ENCODE assay signal across 1 cellular context in the genomic region with DNA sequence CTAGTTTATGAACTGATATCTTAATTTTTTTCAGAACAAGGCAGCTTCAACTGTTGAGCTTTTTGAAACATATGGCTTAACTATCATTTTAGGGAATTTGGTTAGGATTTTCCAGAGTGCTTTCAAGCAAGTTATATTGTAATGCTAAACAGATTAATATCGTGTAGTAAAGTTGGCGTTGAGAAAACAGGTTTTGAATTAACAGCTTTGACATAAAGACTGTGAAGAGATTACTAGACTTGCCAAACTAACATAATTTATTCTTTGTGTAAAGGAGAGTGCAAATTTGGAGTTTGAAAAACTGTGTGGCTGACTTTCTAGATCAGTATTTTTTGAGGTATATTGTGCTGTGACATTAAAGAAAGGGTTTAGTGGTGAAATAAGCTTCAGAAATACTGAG.
TF ChIP-seq lines count a peak whose summit lies in the region.

No MANE protein-coding gene starts in this region.

TF ChIP-seq in GM23338, 12 proteins besides CTCF, POLR2A, EP300 and RAD21:
- TF ChIP-seq, protein P1, sequence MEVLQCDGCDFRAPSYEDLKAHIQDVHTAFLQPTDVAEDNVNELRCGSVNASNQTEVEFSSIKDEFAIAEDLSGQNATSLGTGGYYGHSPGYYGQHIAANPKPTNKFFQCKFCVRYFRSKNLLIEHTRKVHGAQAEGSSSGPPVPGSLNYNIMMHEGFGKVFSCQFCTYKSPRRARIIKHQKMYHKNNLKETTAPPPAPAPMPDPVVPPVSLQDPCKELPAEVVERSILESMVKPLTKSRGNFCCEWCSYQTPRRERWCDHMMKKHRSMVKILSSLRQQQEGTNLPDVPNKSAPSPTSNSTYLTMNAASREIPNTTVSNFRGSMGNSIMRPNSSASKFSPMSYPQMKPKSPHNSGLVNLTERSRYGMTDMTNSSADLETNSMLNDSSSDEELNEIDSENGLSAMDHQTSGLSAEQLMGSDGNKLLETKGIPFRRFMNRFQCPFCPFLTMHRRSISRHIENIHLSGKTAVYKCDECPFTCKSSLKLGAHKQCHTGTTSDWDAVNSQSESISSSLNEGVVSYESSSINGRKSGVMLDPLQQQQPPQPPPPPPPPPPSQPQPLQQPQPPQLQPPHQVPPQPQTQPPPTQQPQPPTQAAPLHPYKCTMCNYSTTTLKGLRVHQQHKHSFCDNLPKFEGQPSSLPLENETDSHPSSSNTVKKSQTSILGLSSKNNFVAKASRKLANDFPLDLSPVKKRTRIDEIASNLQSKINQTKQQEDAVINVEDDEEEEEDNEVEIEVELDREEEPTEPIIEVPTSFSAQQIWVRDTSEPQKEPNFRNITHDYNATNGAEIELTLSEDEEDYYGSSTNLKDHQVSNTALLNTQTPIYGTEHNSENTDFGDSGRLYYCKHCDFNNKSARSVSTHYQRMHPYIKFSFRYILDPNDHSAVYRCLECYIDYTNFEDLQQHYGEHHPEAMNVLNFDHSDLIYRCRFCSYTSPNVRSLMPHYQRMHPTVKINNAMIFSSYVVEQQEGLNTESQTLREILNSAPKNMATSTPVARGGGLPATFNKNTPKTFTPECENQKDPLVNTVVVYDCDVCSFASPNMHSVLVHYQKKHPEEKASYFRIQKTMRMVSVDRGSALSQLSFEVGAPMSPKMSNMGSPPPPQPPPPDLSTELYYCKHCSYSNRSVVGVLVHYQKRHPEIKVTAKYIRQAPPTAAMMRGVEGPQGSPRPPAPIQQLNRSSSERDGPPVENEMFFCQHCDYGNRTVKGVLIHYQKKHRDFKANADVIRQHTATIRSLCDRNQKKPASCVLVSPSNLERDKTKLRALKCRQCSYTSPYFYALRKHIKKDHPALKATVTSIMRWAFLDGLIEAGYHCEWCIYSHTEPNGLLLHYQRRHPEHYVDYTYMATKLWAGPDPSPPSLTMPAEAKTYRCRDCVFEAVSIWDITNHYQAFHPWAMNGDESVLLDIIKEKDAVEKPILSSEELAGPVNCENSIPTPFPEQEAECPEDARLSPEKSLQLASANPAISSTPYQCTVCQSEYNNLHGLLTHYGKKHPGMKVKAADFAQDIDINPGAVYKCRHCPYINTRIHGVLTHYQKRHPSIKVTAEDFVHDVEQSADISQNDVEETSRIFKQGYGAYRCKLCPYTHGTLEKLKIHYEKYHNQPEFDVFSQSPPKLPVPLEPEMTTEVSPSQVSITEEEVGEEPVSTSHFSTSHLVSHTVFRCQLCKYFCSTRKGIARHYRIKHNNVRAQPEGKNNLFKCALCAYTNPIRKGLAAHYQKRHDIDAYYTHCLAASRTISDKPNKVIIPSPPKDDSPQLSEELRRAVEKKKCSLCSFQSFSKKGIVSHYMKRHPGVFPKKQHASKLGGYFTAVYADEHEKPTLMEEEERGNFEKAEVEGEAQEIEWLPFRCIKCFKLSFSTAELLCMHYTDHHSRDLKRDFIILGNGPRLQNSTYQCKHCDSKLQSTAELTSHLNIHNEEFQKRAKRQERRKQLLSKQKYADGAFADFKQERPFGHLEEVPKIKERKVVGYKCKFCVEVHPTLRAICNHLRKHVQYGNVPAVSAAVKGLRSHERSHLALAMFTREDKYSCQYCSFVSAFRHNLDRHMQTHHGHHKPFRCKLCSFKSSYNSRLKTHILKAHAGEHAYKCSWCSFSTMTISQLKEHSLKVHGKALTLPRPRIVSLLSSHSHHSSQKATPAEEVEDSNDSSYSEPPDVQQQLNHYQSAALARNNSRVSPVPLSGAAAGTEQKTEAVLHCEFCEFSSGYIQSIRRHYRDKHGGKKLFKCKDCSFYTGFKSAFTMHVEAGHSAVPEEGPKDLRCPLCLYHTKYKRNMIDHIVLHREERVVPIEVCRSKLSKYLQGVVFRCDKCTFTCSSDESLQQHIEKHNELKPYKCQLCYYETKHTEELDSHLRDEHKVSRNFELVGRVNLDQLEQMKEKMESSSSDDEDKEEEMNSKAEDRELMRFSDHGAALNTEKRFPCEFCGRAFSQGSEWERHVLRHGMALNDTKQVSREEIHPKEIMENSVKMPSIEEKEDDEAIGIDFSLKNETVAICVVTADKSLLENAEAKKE (CRISPR knock-in tag; IDR thresholded peaks at IDR 0.05): no peak
- TF ChIP-seq NANOG (IDR thresholded peaks at IDR 0.05; ENCODE audit: borderline replicate concordance) (no peak), JUNB (IDR thresholded peaks at IDR 0.05; ENCODE audit: unreplicated experiment) (no peak), ZNF331 (CRISPR knock-in tag; IDR thresholded peaks at IDR 0.05; ENCODE audit: low read depth) (no peak), ZNF114 (CRISPR knock-in tag; IDR thresholded peaks at IDR 0.05) (no peak), STAT1 (IDR thresholded peaks at IDR 0.05; ENCODE audit: unreplicated experiment) (no peak), POLR2AphosphoS5 (IDR thresholded peaks at IDR 0.05; ENCODE audit: low read depth) (no peak), EZH2 (IDR thresholded peaks at IDR 0.05; ENCODE audit: low read depth, unreplicated experiment) (no peak), EZH2phosphoT487 (IDR thresholded peaks at IDR 0.05; ENCODE audit: unreplicated experiment) (no peak), CREB1 (CRISPR knock-in tag; IDR thresholded peaks at IDR 0.05; ENCODE audit: low read depth) (no peak)
- TF ChIP-seq, protein P2, sequence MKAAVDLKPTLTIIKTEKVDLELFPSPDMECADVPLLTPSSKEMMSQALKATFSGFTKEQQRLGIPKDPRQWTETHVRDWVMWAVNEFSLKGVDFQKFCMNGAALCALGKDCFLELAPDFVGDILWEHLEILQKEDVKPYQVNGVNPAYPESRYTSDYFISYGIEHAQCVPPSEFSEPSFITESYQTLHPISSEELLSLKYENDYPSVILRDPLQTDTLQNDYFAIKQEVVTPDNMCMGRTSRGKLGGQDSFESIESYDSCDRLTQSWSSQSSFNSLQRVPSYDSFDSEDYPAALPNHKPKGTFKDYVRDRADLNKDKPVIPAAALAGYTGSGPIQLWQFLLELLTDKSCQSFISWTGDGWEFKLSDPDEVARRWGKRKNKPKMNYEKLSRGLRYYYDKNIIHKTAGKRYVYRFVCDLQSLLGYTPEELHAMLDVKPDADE (IDR thresholded peaks at IDR 0.05): no peak
- TF ChIP-seq, protein P3, sequence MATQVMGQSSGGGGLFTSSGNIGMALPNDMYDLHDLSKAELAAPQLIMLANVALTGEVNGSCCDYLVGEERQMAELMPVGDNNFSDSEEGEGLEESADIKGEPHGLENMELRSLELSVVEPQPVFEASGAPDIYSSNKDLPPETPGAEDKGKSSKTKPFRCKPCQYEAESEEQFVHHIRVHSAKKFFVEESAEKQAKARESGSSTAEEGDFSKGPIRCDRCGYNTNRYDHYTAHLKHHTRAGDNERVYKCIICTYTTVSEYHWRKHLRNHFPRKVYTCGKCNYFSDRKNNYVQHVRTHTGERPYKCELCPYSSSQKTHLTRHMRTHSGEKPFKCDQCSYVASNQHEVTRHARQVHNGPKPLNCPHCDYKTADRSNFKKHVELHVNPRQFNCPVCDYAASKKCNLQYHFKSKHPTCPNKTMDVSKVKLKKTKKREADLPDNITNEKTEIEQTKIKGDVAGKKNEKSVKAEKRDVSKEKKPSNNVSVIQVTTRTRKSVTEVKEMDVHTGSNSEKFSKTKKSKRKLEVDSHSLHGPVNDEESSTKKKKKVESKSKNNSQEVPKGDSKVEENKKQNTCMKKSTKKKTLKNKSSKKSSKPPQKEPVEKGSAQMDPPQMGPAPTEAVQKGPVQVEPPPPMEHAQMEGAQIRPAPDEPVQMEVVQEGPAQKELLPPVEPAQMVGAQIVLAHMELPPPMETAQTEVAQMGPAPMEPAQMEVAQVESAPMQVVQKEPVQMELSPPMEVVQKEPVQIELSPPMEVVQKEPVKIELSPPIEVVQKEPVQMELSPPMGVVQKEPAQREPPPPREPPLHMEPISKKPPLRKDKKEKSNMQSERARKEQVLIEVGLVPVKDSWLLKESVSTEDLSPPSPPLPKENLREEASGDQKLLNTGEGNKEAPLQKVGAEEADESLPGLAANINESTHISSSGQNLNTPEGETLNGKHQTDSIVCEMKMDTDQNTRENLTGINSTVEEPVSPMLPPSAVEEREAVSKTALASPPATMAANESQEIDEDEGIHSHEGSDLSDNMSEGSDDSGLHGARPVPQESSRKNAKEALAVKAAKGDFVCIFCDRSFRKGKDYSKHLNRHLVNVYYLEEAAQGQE (IDR thresholded peaks at IDR 0.05; ENCODE audit: unreplicated experiment): no peak
